ENCODE assay signal across 23 cellular contexts in the genomic region with DNA sequence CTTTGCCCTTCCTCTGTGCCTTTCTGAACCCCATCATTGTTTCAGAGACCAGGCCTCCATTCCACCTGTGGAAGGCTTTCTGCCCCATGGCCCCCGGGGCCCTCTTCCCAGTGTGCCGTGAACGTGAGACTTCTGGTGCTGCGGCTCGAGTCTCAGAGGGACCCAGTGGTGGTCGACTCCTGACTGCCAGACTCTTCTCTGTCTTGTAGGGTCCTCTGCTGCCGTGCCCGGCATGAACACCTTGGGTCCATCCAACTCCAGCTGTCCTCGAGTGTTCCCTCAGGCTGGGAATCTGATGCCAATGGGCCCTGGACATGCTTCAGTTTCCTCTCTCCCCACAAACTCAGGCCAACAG. TPM values are rescaled to one million over a fixed set of nuclear protein-coding genes. Genes with fewer than 3 reads are reported as not detected.
DNase-seq lines count a peak whose midpoint lies in the region; ATAC-seq and TF ChIP-seq lines count a peak whose summit lies in the region.
"Had no signal": no experiment of that assay in that cellular context is flagged by ENCODE, and none has a peak within 500 bp of the region (broad histone marks: within the 10 kb centered on the region; RNA-seq: fewer than 3 reads in every experiment).

No MANE protein-coding gene starts in this region.

- intact Hi-C loops in left cardiac atrium (cut with DNase I) = no loop called here
- intact Hi-C loops in dendritic cell treated with granulocyte-macrophage colony-stimulating factor and Interleukin-4, amounts not matched to agents 40 ng/mL and 50 ng/mL, for 4 days (cut with micrococcal nuclease) = no loop called here
- intact Hi-C loops in spleen (cut with DNase I; ENCODE audit: low total_unique reads) = no loop called here
- intact Hi-C loops in A673 (cut with micrococcal nuclease; ENCODE audit: unreplicated experiment) = no loop called here

- H3K27me3 Mint-ChIP-seq in dendritic cell treated with granulocyte-macrophage colony-stimulating factor and Interleukin-4, amounts not matched to agents 40 ng/mL and 50 ng/mL, for 4 days = no peaks in the 10 kb centered on the region
- H3K27me3 Mint-ChIP-seq: B cell, IgD-negative memory B cell had no signal

- no peak overlapping the region for H3K4me3 Mint-ChIP-seq in dendritic cell treated with granulocyte-macrophage colony-stimulating factor and Interleukin-4, amounts not matched to agents 40 ng/mL and 50 ng/mL, for 4 days
- H3K4me3 Mint-ChIP-seq: B cell; CD8-positive, alpha-beta memory T cell; GM23338; HFFc6; IgD-negative memory B cell had no signal

- 92 to 98% (median 95%) methylated on average over 5 to 9 of the region's 9 CpGs for WGBS in spleen, 5 donors

- ATAC-seq in left cardiac atrium (no peak), RWPE2 (ENCODE audit: low read depth) (no peak)
- ATAC-seq: GM12878, HCT116 had no signal

- no peaks in the 10 kb centered on the region for H3K9me3 ChIP-seq in right atrium auricular region
- no peaks in the 10 kb centered on the region for H3K9me3 ChIP-seq in RWPE2 (ENCODE audit: severe bottlenecking)
- H3K9me3 ChIP-seq in spleen = no peaks in the 10 kb centered on the region
- H3K9me3 ChIP-seq in A673 (ENCODE audit: low read depth, low read length, poor library complexity, severe bottlenecking) = no peaks in the 10 kb centered on the region
- H3K9me3 ChIP-seq: BLaER1 treated with 17β-estradiol and CSF1 and Interleukin-3, amounts not matched to agents 10 nM and 100 nM had no signal

- in situ Hi-C loops in brain microvascular endothelial cell (cut with HindIII; ENCODE audit: low pct_ligation_motif_present, low sequenced_read_pairs) = no loop called here

- H3K36me3 ChIP-seq in right atrium auricular region (peaks cover 85% of the 10 kb centered on the region), RWPE2 (ENCODE audit: low read depth) (peaks cover 89% of the 10 kb centered on the region), spleen (peaks cover 4 to 100% (median 91%) of the 10 kb centered on the region in 6 donors), brain microvascular endothelial cell (replicated peaks) (peaks cover 76% of the 10 kb centered on the region), A673 (ENCODE audit: insufficient read depth, low read length, poor library complexity, severe bottlenecking) (peaks cover 48% of the 10 kb centered on the region)

- CTCF ChIA-PET in A673 (lab: Charles Lee) = no interaction called here

- H3K36me3 Mint-ChIP-seq in dendritic cell treated with granulocyte-macrophage colony-stimulating factor and Interleukin-4, amounts not matched to agents 40 ng/mL and 50 ng/mL, for 4 days (ENCODE audit: low read depth) = peaks cover 80% of the 10 kb centered on the region

- no peak for TF ChIP-seq POLR2A in spleen (IDR thresholded peaks at IDR 0.05)

- H3K27me3 ChIP-seq in right atrium auricular region (no peaks in the 10 kb centered on the region), RWPE2 (ENCODE audit: insufficient read depth, poor library complexity, severe bottlenecking) (no peaks in the 10 kb centered on the region), spleen (replicated peaks in 1 of 7) (no peaks in the 10 kb centered on the region), brain microvascular endothelial cell (replicated peaks) (no peaks in the 10 kb centered on the region), A673 (replicated peaks; ENCODE audit: insufficient read depth, low read depth, low read length, poor library complexity) (no peaks in the 10 kb centered on the region)
- H3K27me3 ChIP-seq: BLaER1 treated with 17β-estradiol and CSF1 and Interleukin-3, amounts not matched to agents 10 nM and 100 nM had no signal

- POLR2A ChIA-PET in A673 (lab: Charles Lee; ENCODE audit: low non-redundant PET) = no interaction called here

- peak overlapping the region; percentile 55 for H3K27ac Mint-ChIP-seq in dendritic cell treated with granulocyte-macrophage colony-stimulating factor and Interleukin-4, amounts not matched to agents 40 ng/mL and 50 ng/mL, for 4 days
- H3K27ac Mint-ChIP-seq: B cell, GM23338, HFFc6 had no signal

- DNase-seq in left cardiac atrium = peak; percentile 9
- DNase-seq in right atrium auricular region (ENCODE audit: low spot score) = no peak
- peak; percentile 57 for DNase-seq in RWPE2 (ENCODE audit: low spot score)
- DNase-seq in spleen = peak; percentile 53
- DNase-seq in brain microvascular endothelial cell = no peak
- DNase-seq in A673 (ENCODE audit: low spot score) = no peak
- DNase-seq in NCI-H1048 (lab: John Stamatoyannopoulos, UW) = no peak
- DNase-seq: 8988T; CD8-positive, alpha-beta memory T cell; COR-L47; DMS 273 treated with DMSO at 0.1 percent for 48 hours; DMS53; DND-41; EL; HFFc6 had no signal

- H3K4me1 ChIP-seq in right atrium auricular region = no peaks in the 10 kb centered on the region
- H3K4me1 ChIP-seq in RWPE2 (ENCODE audit: insufficient read depth, poor library complexity, severe bottlenecking) = no peaks in the 10 kb centered on the region
- H3K4me1 ChIP-seq in spleen = peaks cover 0 to 68% (median 20%) of the 10 kb centered on the region in 6 donors
- H3K4me1 ChIP-seq in A673 (ENCODE audit: insufficient read depth, low read length, poor library complexity, severe bottlenecking) = no peaks in the 10 kb centered on the region

- TF ChIP-seq CTCF in right atrium auricular region (IDR thresholded peaks at IDR 0.05) = no peak
- no peak for TF ChIP-seq CTCF in RWPE2 (IDR thresholded peaks at IDR 0.05; ENCODE audit: poor library complexity, severe bottlenecking)
- TF ChIP-seq CTCF in spleen (IDR thresholded peaks at IDR 0.05 in 8 of 11, conservative IDR thresholded peaks at IDR 0.05 in 3 of 11) = no peak
- no peak for TF ChIP-seq CTCF in brain microvascular endothelial cell (IDR thresholded peaks at IDR 0.05; ENCODE audit: low read depth, low read length, missing control alignments)
- TF ChIP-seq CTCF in A673 (conservative IDR thresholded peaks at IDR 0.05; ENCODE audit: low read depth, low read length) = no peak

- no peaks in the 10 kb centered on the region for H3K9me3 Mint-ChIP-seq in dendritic cell treated with granulocyte-macrophage colony-stimulating factor and Interleukin-4, amounts not matched to agents 40 ng/mL and 50 ng/mL, for 4 days
- H3K9me3 Mint-ChIP-seq: CD8-positive, alpha-beta memory T cell; GM23338; HFFc6; IgD-negative memory B cell had no signal

- BruUV-seq in A673 (replicated peaks; lab: Mats Ljungman, UMichigan) = no TSS peak

- H3K27ac ChIP-seq in right atrium auricular region = no peak overlapping the region
- no peak overlapping the region for H3K27ac ChIP-seq in RWPE2 (ENCODE audit: poor library complexity, severe bottlenecking)
- no peak overlapping the region for H3K27ac ChIP-seq in spleen
- no peak overlapping the region for H3K27ac ChIP-seq in brain microvascular endothelial cell
- no peak overlapping the region for H3K27ac ChIP-seq in A673 (ENCODE audit: low read depth, low read length, poor library complexity, severe bottlenecking)
- H3K27ac ChIP-seq: BLaER1 treated with 17β-estradiol and CSF1 and Interleukin-3, amounts not matched to agents 10 nM and 100 nM had no signal

- H3K4me3 ChIP-seq in right atrium auricular region = no peak overlapping the region
- no peak overlapping the region for H3K4me3 ChIP-seq in RWPE2 (ENCODE audit: severe bottlenecking)
- no peak overlapping the region for H3K4me3 ChIP-seq in spleen
- H3K4me3 ChIP-seq in brain microvascular endothelial cell (ENCODE audit: low read depth, low read length) = no peak overlapping the region
- no peak overlapping the region for H3K4me3 ChIP-seq in A673 (ENCODE audit: low read depth, low read length, poor library complexity, severe bottlenecking)
- H3K4me3 ChIP-seq: BLaER1 treated with 17β-estradiol and CSF1 and Interleukin-3, amounts not matched to agents 10 nM and 100 nM; GM12878; GM23338 had no signal

- H3K4me1 Mint-ChIP-seq in dendritic cell treated with granulocyte-macrophage colony-stimulating factor and Interleukin-4, amounts not matched to agents 40 ng/mL and 50 ng/mL, for 4 days (ENCODE audit: low read depth) = peaks cover 99% of the 10 kb centered on the region
- H3K4me1 Mint-ChIP-seq: CD8-positive, alpha-beta memory T cell; GM23338 had no signal

RNA-seq across cellular contexts. Expression of a gene that starts 20.1 kb away (rescaled TPM):
- total RNA-seq in left cardiac atrium = 10 to 100 TPM; 13.9 to 16.1 TPM
- total RNA-seq in right atrium auricular region = 10 to 100 TPM in 1 of 2 donors, 1 to 10 TPM in 1; 9.0 to 11.1 TPM
- 10 to 100 TPM in 3 of 7 donors, 1 to 10 TPM in 4; 4.0 to 24.2 (median 9.2) TPM for total RNA-seq in spleen
- 10 to 100 TPM in 1 of 3 donors, 1 to 10 TPM in 2; 3.1 to 14.9 (median 3.8) TPM for polyA plus RNA-seq in spleen
- total RNA-seq in A673 (2021) = 0.58 and 1.5 TPM in 2 replicates
- total RNA-seq: HFFc6 had no signal
- polyA plus RNA-seq: HepG2 had no signal

RNA-seq across cellular contexts. Expression of a gene that starts 33.0 kb away (rescaled TPM):
- total RNA-seq in left cardiac atrium = 10 to 100 TPM; 66.5 to 85.9 TPM
- 10 to 100 TPM; 71.7 to 77.1 TPM for total RNA-seq in right atrium auricular region
- total RNA-seq in spleen = 100 to 1,000 TPM in 2 of 7 donors, 10 to 100 TPM in 5; 76.8 to 117 (median 87.7) TPM
- polyA plus RNA-seq in spleen = 10 to 100 TPM; 34.9 to 49.3 (median 35.8) TPM
- 59.5 and 63.9 TPM in 2 replicates for total RNA-seq in A673 (2021)

RNA-seq across cellular contexts. Expression of a gene that starts 41.0 kb away (rescaled TPM):
- 10 to 100 TPM; 11.9 to 15.3 TPM for total RNA-seq in left cardiac atrium
- total RNA-seq in right atrium auricular region = 10 to 100 TPM; 10.8 to 16.6 TPM
- 10 to 100 TPM; 31.3 to 42.8 (median 36.7) TPM for total RNA-seq in spleen
- polyA plus RNA-seq in spleen = 10 to 100 TPM in 1 of 3 donors, 1 to 10 TPM in 2; 4.7 to 10.7 (median 6.7) TPM
- 34.3 and 34.4 TPM in 2 replicates for total RNA-seq in A673 (2021)

RNA-seq across cellular contexts. Expression of a gene that starts 47.0 kb away (rescaled TPM):
- total RNA-seq in left cardiac atrium (100 to 1,000 TPM; 302 to 316 TPM), right atrium auricular region (100 to 1,000 TPM; 379 to 436 TPM), spleen (100 to 1,000 TPM; 241 to 328 (median 311) TPM), A673 (2021) (84.1 and 105 TPM in 2 replicates)
- polyA plus RNA-seq in spleen = 100 to 1,000 TPM; 105 to 185 (median 126) TPM

Comparison
In these comparisons a context has a peak if more than half of its experiments do, and no peak if none do; other contexts are left out.
1. DNase-seq: peak in left cardiac atrium (single experiment), RWPE2 (single experiment) and spleen (single experiment); none in right atrium auricular region (single experiment), brain microvascular endothelial cell (single experiment), A673 (single experiment) and NCI-H1048 (single experiment).